ENCODE assay signal across 14 cellular contexts in the genomic region with DNA sequence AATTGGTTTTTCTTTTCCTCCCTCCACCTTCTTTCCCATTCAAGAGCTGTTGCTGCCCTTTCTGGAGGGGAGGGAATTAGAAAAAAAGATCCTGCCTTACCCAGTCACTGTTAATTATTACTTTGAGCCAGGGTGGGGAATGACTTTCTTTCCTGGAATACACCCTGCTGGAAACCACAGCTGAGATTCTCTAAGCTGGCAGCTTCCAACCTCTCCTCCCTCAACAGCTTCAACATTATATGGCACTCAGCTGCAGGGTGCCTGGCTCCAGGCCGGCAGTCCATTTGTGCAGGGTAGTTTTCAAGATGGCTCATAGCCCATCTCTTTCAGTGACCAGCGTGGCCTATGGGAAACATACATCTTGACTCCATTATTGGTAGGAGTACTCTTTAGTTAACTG.
"Had no signal": no experiment of that assay in that cellular context is flagged by ENCODE, and none has a peak within 500 bp of the region (broad histone marks: within the 10 kb centered on the region; RNA-seq: fewer than 3 reads in every experiment).

No MANE protein-coding gene starts in this region.

- ATAC-seq: activated CD4-positive, alpha-beta T cell treated with anti-CD3 and anti-CD28 coated beads for 36 hours; left ventricle myocardium superior; pancreas had no signal

- H3K9me3 ChIP-seq: ascending aorta, pancreas, vagina had no signal

- H3K27me3 Mint-ChIP-seq: activated CD4-positive, alpha-beta memory T cell treated with anti-CD3 and anti-CD28 coated beads, Interleukin-2, amount 10 ng/mL, durations not matched to agents 7 days and 5 days; activated CD4-positive, alpha-beta T cell treated with anti-CD3 and anti-CD28 coated beads for 36 hours; dendritic cell treated with granulocyte-macrophage colony-stimulating factor and Interleukin-4, amounts not matched to agents 40 ng/mL and 50 ng/mL, for 4 days had no signal

- H3K4me3 Mint-ChIP-seq: activated CD4-positive, alpha-beta memory T cell treated with anti-CD3 and anti-CD28 coated beads, Interleukin-2, amount 10 ng/mL, durations not matched to agents 7 days and 5 days; activated CD4-positive, alpha-beta T cell treated with anti-CD3 and anti-CD28 coated beads for 36 hours; dendritic cell treated with granulocyte-macrophage colony-stimulating factor and Interleukin-4, amounts not matched to agents 40 ng/mL and 50 ng/mL, for 4 days; immature natural killer cell; neural crest cell had no signal

- H3K9me3 Mint-ChIP-seq: immature natural killer cell had no signal

- DNase-seq: activated CD4-positive, alpha-beta memory T cell treated with anti-CD3 and anti-CD28 coated beads, Interleukin-2, amount 10 ng/mL, durations not matched to agents 7 days and 5 days; activated CD4-positive, alpha-beta T cell treated with anti-CD3 and anti-CD28 coated beads for 36 hours; central memory CD4-positive, alpha-beta T cell; erythroblast; immature natural killer cell; left ventricle myocardium superior; pancreas; retina; small intestine; T-helper 9 cell had no signal

- H3K4me3 ChIP-seq: ascending aorta, pancreas, vagina had no signal

- H3K4me1 ChIP-seq: ascending aorta, pancreas, vagina had no signal

- H3K27me3 ChIP-seq: ascending aorta, pancreas, vagina had no signal

- H3K27ac Mint-ChIP-seq: activated CD4-positive, alpha-beta memory T cell treated with anti-CD3 and anti-CD28 coated beads, Interleukin-2, amount 10 ng/mL, durations not matched to agents 7 days and 5 days; activated CD4-positive, alpha-beta T cell treated with anti-CD3 and anti-CD28 coated beads for 36 hours; dendritic cell treated with granulocyte-macrophage colony-stimulating factor and Interleukin-4, amounts not matched to agents 40 ng/mL and 50 ng/mL, for 4 days; immature natural killer cell had no signal

- H3K4me1 Mint-ChIP-seq: activated CD4-positive, alpha-beta memory T cell treated with anti-CD3 and anti-CD28 coated beads, Interleukin-2, amount 10 ng/mL, durations not matched to agents 7 days and 5 days; immature natural killer cell had no signal
